In genomic region chr16:11915644-11916523, GRCh38 we compare ENCODE assay signal across 8 cellular contexts. TPM values are rescaled to one million over a fixed set of nuclear protein-coding genes. Genes with fewer than 3 reads are reported as not detected.
DNase-seq lines count a peak whose midpoint lies in the region; ATAC-seq, FAIRE-seq and TF ChIP-seq lines count a peak whose summit lies in the region.

Gene GSPT1 (minus strand): TSS chr16:11915956. CDS start chr16:11915720, 236 bp downstream.

- peak within 1 kb of the TSS; percentile 92 for H4K8ac ChIP-seq in H1 (ENCODE audit: extremely low read depth, insufficient read depth, low read length)
- H4K8ac ChIP-seq in mesenchymal stem cell (ENCODE audit: low read length): peak within 1 kb of the TSS; percentile 85

- H3K4me3 ChIP-seq in Caco-2 (ENCODE audit: low read depth, low read length) (peak within 1 kb of the TSS; percentile 91), H1 (ENCODE audit: extremely low read depth in 1 of 4, insufficient read depth in 2 of 4, low read depth in 3 of 4, low read length in 4 of 4) (peak within 1 kb of the TSS; percentile 77 to 99 (median 92)), mesenchymal stem cell (ENCODE audit: insufficient read depth in 1 of 2, low read depth in 1 of 2, low read length in 2 of 2) (peak within 1 kb of the TSS; percentile 93 to 99)

- DNase-seq in Caco-2: peak; percentile 98
- DNase-seq in HTR-8/SVneo (ENCODE audit: insufficient read length, low spot score): peak; percentile 95
- DNase-seq in NOMO-1 treated with dmso at 0.1 percent for 144 hours (lab: John Stamatoyannopoulos, UW; ENCODE audit: unreplicated experiment): peak; percentile 98
- DNase-seq in activated CD8-positive, alpha-beta memory T cell treated with anti-CD3 and anti-CD28 coated beads for 48 hours (ENCODE audit: low read depth in 2 of 3, low spot score in 2 of 3): peak; percentile 93 to 99 (median 97)
- DNase-seq in H1 (ENCODE audit: low read depth in 1 of 2, low spot score in 2 of 2): peak; percentile 95 to 99
- peak; percentile 99 for DNase-seq in mesenchymal stem cell
- DNase-seq in stimulated activated CD8-positive, alpha-beta memory T cell treated with anti-CD3 and anti-CD28 coated beads, Interleukin-12 subunit alpha, Interleukin-12 subunit beta, amount 100 ng/mL, for 4 hours (ENCODE audit: low read depth): peak; percentile 99

- H3K27me3 Mint-ChIP-seq in Caco-2 (ENCODE audit: insufficient read depth, unreplicated experiment): no peaks in the 10 kb centered on the region

- peak within 1 kb of the TSS; percentile 68 for H4K5ac ChIP-seq in H1 (ENCODE audit: insufficient read length, low read depth, low read length)

- H3K9ac ChIP-seq in H1 (replicated peaks in 1 of 4; ENCODE audit: extremely low read depth in 1 of 4, low read depth in 3 of 4, low read length in 3 of 4) (peak within 1 kb of the TSS; percentile 52 to 88 (median 76)), mesenchymal stem cell (ENCODE audit: low read length) (peak within 1 kb of the TSS; percentile 94)

- H3K23me2 ChIP-seq in H1 (ENCODE audit: low read depth, low read length): peaks cover 12% of the 10 kb centered on the region

- 5% methylated on average over 41 of the region's 84 CpGs; no CpG with 5 or more reads in 1 of the 2 experiments for WGBS in H1 (ENCODE audit: extremely low coverage in 1 of 2, insufficient coverage in 1 of 2, insufficient read length in 1 of 2, insufficient replicate concordance in 2 of 2, low coverage in 1 of 2, low lambda C conversion rate in 2 of 2, missing lambda C conversion rate in 1 of 2), 2 experiments
- WGBS in mesenchymal stem cell: 2% methylated on average over 70 of the region's 84 CpGs

- no peak for TF ChIP-seq RAD21 in H1 (IDR thresholded peaks at IDR 0.05 in 1 of 2, conservative IDR thresholded peaks at IDR 0.05 in 1 of 2; ENCODE audit: low read depth in 2 of 2, low read length in 2 of 2)

- H2BK12ac ChIP-seq in H1 (ENCODE audit: low read depth, low read length) (0 out of 2 replicates have a peak within 1 kb of the TSS, but pooled peaks have one; percentile 27), mesenchymal stem cell (ENCODE audit: low read length in 2 of 2) (peak within 1 kb of the TSS in 1 of 2 experiments; percentile 60)

- H3K4me2 ChIP-seq in H1 (ENCODE audit: insufficient read depth in 1 of 2, low read depth in 2 of 2, low read length in 2 of 2) (peak within 1 kb of the TSS; percentile 79 to 84), mesenchymal stem cell (ENCODE audit: low read length, poor library complexity, severe bottlenecking) (peak within 1 kb of the TSS; percentile 87)

- peak; percentile 55 to 81 for TF ChIP-seq POLR2A in H1 (IDR thresholded peaks at IDR 0.05; ENCODE audit: control extremely low read depth in 1 of 2, low read depth in 2 of 2, low read length in 2 of 2)

- intact Hi-C loops in Caco-2 (cut with micrococcal nuclease; ENCODE audit: unreplicated experiment): loop anchor here (2.0 to 5.0 kb wide), 2 partner anchors 61 to 105 kb away; partner anchors contain the start of gene SNX29

- POLR2A ChIA-PET in Caco-2 (lab: Charles Lee) (interaction anchor here (1.0 to 1.4 kb wide), 2 partner anchors 64 to 65 kb away, joined by 3 to 4 read pairs; partner anchors contain the start of gene RSL1D1), H1 (lab: Charles Lee; ENCODE audit: partially characterized antibody) (interaction anchor here (0.6 to 0.9 kb wide), 3 partner anchors 9 to 65 kb away, joined by 3 to 4 read pairs (median 4); partner anchors contain the start of gene RSL1D1)

- H3K14ac ChIP-seq in H1 (ENCODE audit: insufficient read length): no peak within 1 kb of the TSS
- peak within 1 kb of the TSS in 1 of 2 experiments; percentile 96 for H3K14ac ChIP-seq in mesenchymal stem cell (ENCODE audit: low read length in 2 of 2)

- no peaks in the 10 kb centered on the region for H3K36me3 ChIP-seq in Caco-2 (ENCODE audit: control insufficient read depth, insufficient read depth, low read length)
- no peaks in the 10 kb centered on the region for H3K36me3 ChIP-seq in H1 (ENCODE audit: control insufficient read depth in 2 of 4, insufficient read depth in 4 of 4, low read length in 3 of 4)
- H3K36me3 ChIP-seq in mesenchymal stem cell (ENCODE audit: control insufficient read depth in 1 of 2, insufficient read depth in 2 of 2, low read depth in 1 of 2, low read length in 2 of 2): no peaks in the 10 kb centered on the region

- CTCF ChIA-PET in Caco-2 (lab: Charles Lee) (interaction anchor here (1.2 to 1.4 kb wide), 2 partner anchors 61 to 152 kb away, joined by 5 to 7 read pairs; partner anchors contain the start of gene SNX29), H1 (lab: Charles Lee; ENCODE audit: partially characterized antibody) (interaction anchor here (1.1 to 2.4 kb wide), 3 partner anchors 29 to 180 kb away, joined by 3 to 14 read pairs (median 3); no protein-coding TSS in a partner anchor)

- H3K4me1 ChIP-seq in Caco-2 (no peaks in the 10 kb centered on the region), H1 (replicated peaks in 1 of 4; ENCODE audit: control insufficient read depth in 3 of 4, insufficient read depth in 4 of 4, low read length in 3 of 4) (peaks cover 0 to 8% (median 6%) of the 10 kb centered on the region in 4 experiments; a peak in 2 of 7 replicates), mesenchymal stem cell (ENCODE audit: control insufficient read depth, insufficient read depth, low read depth, low read length) (peaks cover 1% of the 10 kb centered on the region)

- peak within 1 kb of the TSS; percentile 56 for H3K18ac ChIP-seq in H1 (ENCODE audit: extremely low read depth, low read length)
- H3K18ac ChIP-seq in mesenchymal stem cell (ENCODE audit: low read depth in 1 of 2, low read length in 2 of 2): peak within 1 kb of the TSS; percentile 95 to 100

- peaks cover 27% of the 10 kb centered on the region for H3K36me3 Mint-ChIP-seq in Caco-2 (ENCODE audit: insufficient read depth, unreplicated experiment)

- H2BK5ac ChIP-seq in H1 (ENCODE audit: low read depth, low read length) (no peak within 1 kb of the TSS; the same call in 1 of the 2 replicates), mesenchymal stem cell (ENCODE audit: low read depth, low read length, poor library complexity, severe bottlenecking) (peak within 1 kb of the TSS; percentile 89)

- H3K27ac ChIP-seq in H1 (ENCODE audit: low read depth, low read length) (no peak within 1 kb of the TSS), mesenchymal stem cell (ENCODE audit: low read length, poor library complexity, severe bottlenecking) (peak within 1 kb of the TSS; percentile 82)

- H3K27me3 ChIP-seq in Caco-2 (replicated peaks; ENCODE audit: control insufficient read depth, insufficient read depth, low read length) (no peaks in the 10 kb centered on the region), H1 (replicated peaks in 1 of 4; ENCODE audit: control insufficient read depth in 3 of 4, extremely low read depth in 1 of 4, insufficient read depth in 3 of 4, low read length in 3 of 4) (no peaks in the 10 kb centered on the region), mesenchymal stem cell (ENCODE audit: control insufficient read depth in 1 of 2, insufficient read depth in 1 of 2, low read length in 2 of 2) (peaks cover 0 to 8% of the 10 kb centered on the region in 2 experiments)

- H3K9me3 ChIP-seq in Caco-2 (no peaks in the 10 kb centered on the region), H1 (ENCODE audit: insufficient read depth in 2 of 2, low read depth in 1 of 2, low read length in 1 of 2) (no peaks in the 10 kb centered on the region), mesenchymal stem cell (ENCODE audit: control insufficient read depth, low read length) (no peaks in the 10 kb centered on the region)

- H2AK5ac ChIP-seq in H1 (ENCODE audit: low read depth, low read length) (no peak within 1 kb of the TSS), mesenchymal stem cell (ENCODE audit: low read length, severe bottlenecking) (peak within 1 kb of the TSS; percentile 52)

- ATAC-seq in GM21360 (IDR thresholded peaks at IDR 0.05; ENCODE audit: unreplicated experiment): peak; percentile 73

- H3K4me3 Mint-ChIP-seq in Caco-2 (ENCODE audit: unreplicated experiment): peak within 1 kb of the TSS; percentile 89

- H2AFZ ChIP-seq in H1 (ENCODE audit: low read length) (peak within 1 kb of the TSS; percentile 53), mesenchymal stem cell (ENCODE audit: low read depth, low read length) (peak within 1 kb of the TSS; percentile 92)

- peak within 1 kb of the TSS; percentile 44 for H3K4ac ChIP-seq in H1 (replicated peaks; ENCODE audit: insufficient read length, low read depth, low read length)
- H3K4ac ChIP-seq in mesenchymal stem cell (ENCODE audit: low read depth in 1 of 2, low read length in 2 of 2): peak within 1 kb of the TSS; percentile 51 to 98

- TF ChIP-seq EP300 in H1 (IDR thresholded peaks at IDR 0.05; ENCODE audit: borderline replicate concordance in 1 of 2, low read depth in 2 of 2, low read length in 2 of 2): no peak; a peak in 1 of 3 replicates

- H2BK120ac ChIP-seq in H1 (replicated peaks; ENCODE audit: low read depth, low read length) (no peak within 1 kb of the TSS), mesenchymal stem cell (ENCODE audit: low read depth, low read length) (peak within 1 kb of the TSS; percentile 79)

- TF ChIP-seq CTCF in Caco-2 (IDR thresholded peaks at IDR 0.05; ENCODE audit: insufficient read depth in 1 of 2, low read depth in 1 of 2, low read length in 1 of 2, severe bottlenecking in 1 of 2, unreplicated experiment in 1 of 2) (no peak), H1 (IDR thresholded peaks at IDR 0.05; ENCODE audit: control extremely low read depth in 1 of 3, insufficient read depth in 1 of 3, low read depth in 1 of 3, low read length in 3 of 3) (no peak)

- no peaks in the 10 kb centered on the region for H3K9me3 Mint-ChIP-seq in Caco-2 (ENCODE audit: unreplicated experiment)

- peak within 1 kb of the TSS; percentile 95 for H3K27ac Mint-ChIP-seq in Caco-2 (ENCODE audit: unreplicated experiment)

- FAIRE-seq in HTR-8/SVneo (lab: Jason Lieb, UNC) (peak; percentile 79), H1 (lab: Jason Lieb, UNC) (no peak)

- H3K79me2 ChIP-seq in H1 (ENCODE audit: control insufficient read depth in 1 of 2, insufficient read depth in 2 of 2, low read length in 2 of 2): peaks cover 28 to 43% of the 10 kb centered on the region in 2 experiments

- H4K20me1 ChIP-seq in H1 (replicated peaks in 1 of 2; ENCODE audit: control insufficient read depth in 1 of 2, insufficient read depth in 2 of 2, low read length in 2 of 2): peaks cover 10 to 12% of the 10 kb centered on the region in 2 experiments

- H3K4me1 Mint-ChIP-seq in Caco-2 (ENCODE audit: low read depth, unreplicated experiment): peaks cover 16% of the 10 kb centered on the region

- peak within 1 kb of the TSS; percentile 91 for H3K56ac ChIP-seq in H1 (replicated peaks; ENCODE audit: insufficient read length, low read depth, low read length)

- H2BK20ac ChIP-seq in H1 (ENCODE audit: low read length): no peak within 1 kb of the TSS

- H4K91ac ChIP-seq in H1 (replicated peaks; ENCODE audit: insufficient read length, low read length) (peak within 1 kb of the TSS; percentile 11), mesenchymal stem cell (ENCODE audit: low read length) (peak within 1 kb of the TSS; percentile 93)

- H3K79me1 ChIP-seq in H1 (ENCODE audit: low read depth, low read length) (no peaks in the 10 kb centered on the region), mesenchymal stem cell (replicated peaks; ENCODE audit: low read length, poor library complexity, severe bottlenecking) (no peaks in the 10 kb centered on the region)

- H2BK15ac ChIP-seq in H1 (ENCODE audit: low read length) (no peak within 1 kb of the TSS), mesenchymal stem cell (ENCODE audit: low read depth, poor library complexity, severe bottlenecking) (peak within 1 kb of the TSS; percentile 80)

- BruUV-seq in Caco-2 (replicated peaks; lab: Mats Ljungman, UMichigan): no TSS peak

- H3K23ac ChIP-seq in H1 (ENCODE audit: insufficient read length) (no peak within 1 kb of the TSS), mesenchymal stem cell (ENCODE audit: low read length in 2 of 2) (peak within 1 kb of the TSS; percentile 79 to 92)

RNA-seq across cellular contexts. Expression of gene GSPT1, which starts in this region (rescaled TPM):
- total RNA-seq in Caco-2 (2022): 136 and 141 TPM in 2 replicates
- total RNA-seq in H1 (2021; fragmentation: NEBNext Ultra II Directional; extraction: Animal tissue kit (Norgen Biotek cat#: 25700)): 195 and 204 TPM in 2 replicates
- 32.9 and 51.0 TPM in 2 replicates for polyA plus RNA-seq in H1 (2011; rRNA removed)
- polyA plus RNA-seq in H1 (2011; cell fraction: cytosol; rRNA removed): 74.0 TPM
- 22.5 TPM for polyA plus RNA-seq in H1 (2011; cell fraction: nucleus; rRNA removed)
- 87.4 to 164 TPM (median 107 TPM) in 4 replicates for polyA plus RNA-seq in H1 (2012, experiment 1 of 2)
- polyA plus RNA-seq in H1 (2012, experiment 2 of 2): 29.2 TPM
- 131 TPM for polyA plus RNA-seq in H1 (2013, experiment 1 of 2)
- polyA plus RNA-seq in H1 (2013, experiment 2 of 2): 127 TPM
- 63.8 and 89.3 TPM in 2 replicates for polyA minus RNA-seq in H1 (2011; rRNA and poly(A)+ RNA removed)
- polyA minus RNA-seq in H1 (2011; cell fraction: cytosol; rRNA and poly(A)+ RNA removed): 65.8 TPM
- polyA minus RNA-seq in H1 (2011; cell fraction: nucleus; rRNA and poly(A)+ RNA removed): 44.7 TPM
- polyA plus RNA-seq in mesenchymal stem cell (2013, experiment 1 of 2): 94.6 TPM
- 92.6 TPM for polyA plus RNA-seq in mesenchymal stem cell (2013, experiment 2 of 2)
